In the genomic region with DNA sequence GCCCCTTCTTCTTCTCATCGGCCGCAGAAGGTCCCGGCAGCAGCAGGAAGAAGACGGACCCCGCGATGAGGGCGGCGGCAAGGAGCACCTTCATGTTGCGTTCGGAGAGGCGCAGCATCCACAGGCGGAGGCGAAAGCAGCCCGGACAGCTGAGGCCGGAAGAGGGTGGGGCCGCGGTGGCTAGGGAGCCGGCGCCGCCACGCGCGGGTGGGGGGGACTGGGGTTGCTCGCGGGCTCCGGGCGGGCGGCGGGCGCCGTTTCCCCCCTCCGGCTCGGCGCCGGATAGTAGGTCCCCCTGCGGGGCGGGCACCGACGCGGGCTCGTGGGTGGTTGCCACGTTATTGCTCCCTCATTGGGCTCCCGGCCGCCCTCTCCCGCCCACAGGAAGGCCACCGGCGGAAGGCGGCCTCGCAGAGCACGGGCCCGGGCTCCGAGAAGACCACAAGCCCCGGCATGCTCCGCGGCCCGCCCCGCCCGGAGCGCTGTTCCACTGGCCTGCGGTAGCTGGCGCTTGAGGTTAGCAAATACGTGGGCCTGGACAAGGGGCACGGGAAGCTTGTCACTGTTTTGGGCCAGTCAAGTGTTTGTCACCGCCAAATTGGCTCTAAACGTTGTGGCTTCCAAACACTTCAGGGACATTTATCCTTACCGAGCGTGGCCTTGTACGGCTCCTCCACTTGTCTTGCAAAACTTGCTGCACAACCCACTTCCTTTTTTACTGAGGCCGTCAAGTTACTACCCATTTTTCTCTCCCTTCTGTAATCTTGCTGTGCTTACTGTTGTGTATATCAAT, we compare ENCODE assay signal across 1 cellular context.
TF ChIP-seq lines count a peak whose summit lies in the region.

Gene PPIB, minus strand, starts transcription at position 154 of the 793 bp plus-strand sequence. Its CDS starts 36 bp downstream, at position 118.

TF ChIP-seq in WTC11, 78 proteins besides CTCF, POLR2A, EP300 and RAD21 (continued from another document):
- TF ChIP-seq, protein P1, sequence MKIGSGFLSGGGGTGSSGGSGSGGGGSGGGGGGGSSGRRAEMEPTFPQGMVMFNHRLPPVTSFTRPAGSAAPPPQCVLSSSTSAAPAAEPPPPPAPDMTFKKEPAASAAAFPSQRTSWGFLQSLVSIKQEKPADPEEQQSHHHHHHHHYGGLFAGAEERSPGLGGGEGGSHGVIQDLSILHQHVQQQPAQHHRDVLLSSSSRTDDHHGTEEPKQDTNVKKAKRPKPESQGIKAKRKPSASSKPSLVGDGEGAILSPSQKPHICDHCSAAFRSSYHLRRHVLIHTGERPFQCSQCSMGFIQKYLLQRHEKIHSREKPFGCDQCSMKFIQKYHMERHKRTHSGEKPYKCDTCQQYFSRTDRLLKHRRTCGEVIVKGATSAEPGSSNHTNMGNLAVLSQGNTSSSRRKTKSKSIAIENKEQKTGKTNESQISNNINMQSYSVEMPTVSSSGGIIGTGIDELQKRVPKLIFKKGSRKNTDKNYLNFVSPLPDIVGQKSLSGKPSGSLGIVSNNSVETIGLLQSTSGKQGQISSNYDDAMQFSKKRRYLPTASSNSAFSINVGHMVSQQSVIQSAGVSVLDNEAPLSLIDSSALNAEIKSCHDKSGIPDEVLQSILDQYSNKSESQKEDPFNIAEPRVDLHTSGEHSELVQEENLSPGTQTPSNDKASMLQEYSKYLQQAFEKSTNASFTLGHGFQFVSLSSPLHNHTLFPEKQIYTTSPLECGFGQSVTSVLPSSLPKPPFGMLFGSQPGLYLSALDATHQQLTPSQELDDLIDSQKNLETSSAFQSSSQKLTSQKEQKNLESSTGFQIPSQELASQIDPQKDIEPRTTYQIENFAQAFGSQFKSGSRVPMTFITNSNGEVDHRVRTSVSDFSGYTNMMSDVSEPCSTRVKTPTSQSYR (CRISPR knock-in tag; IDR thresholded peaks at IDR 0.05): no peak
- TF ChIP-seq E2F5 (CRISPR knock-in tag; IDR thresholded peaks at IDR 0.05) (peak; percentile 88), ZNF423 (CRISPR knock-in tag; IDR thresholded peaks at IDR 0.05) (no peak), MXD4 (CRISPR knock-in tag; IDR thresholded peaks at IDR 0.05; ENCODE audit: borderline replicate concordance) (no peak), ZNF532 (CRISPR knock-in tag; IDR thresholded peaks at IDR 0.05; ENCODE audit: borderline replicate concordance) (no peak), EMX1 (CRISPR knock-in tag; IDR thresholded peaks at IDR 0.05) (no peak), ZBTB43 (CRISPR knock-in tag; IDR thresholded peaks at IDR 0.05) (no peak), ZNF317 (CRISPR knock-in tag; IDR thresholded peaks at IDR 0.05; ENCODE audit: borderline replicate concordance, low read depth) (no peak), SP1 (CRISPR knock-in tag; conservative IDR thresholded peaks at IDR 0.05) (peak; percentile 91), NFATC4 (CRISPR knock-in tag; IDR thresholded peaks at IDR 0.05) (no peak), USF1 (CRISPR knock-in tag; IDR thresholded peaks at IDR 0.05) (no peak), TP53 (CRISPR knock-in tag; IDR thresholded peaks at IDR 0.05) (no peak), ZNF263 (CRISPR knock-in tag; IDR thresholded peaks at IDR 0.05; ENCODE audit: low read depth) (no peak), NR3C1 (CRISPR knock-in tag; conservative IDR thresholded peaks at IDR 0.05; ENCODE audit: low read depth) (no peak), RORB (CRISPR knock-in tag; IDR thresholded peaks at IDR 0.05) (no peak), KAT7 (CRISPR knock-in tag; IDR thresholded peaks at IDR 0.05; ENCODE audit: borderline replicate concordance) (no peak), RELA (CRISPR knock-in tag; IDR thresholded peaks at IDR 0.05; ENCODE audit: borderline replicate concordance) (no peak), ATF1 (CRISPR knock-in tag; IDR thresholded peaks at IDR 0.05) (no peak), TEAD1 (CRISPR knock-in tag; IDR thresholded peaks at IDR 0.05) (no peak; the same call in 1 of the 2 replicates), PREB (CRISPR knock-in tag; IDR thresholded peaks at IDR 0.05; ENCODE audit: borderline replicate concordance) (no peak), PRRX2 (CRISPR knock-in tag; IDR thresholded peaks at IDR 0.05) (no peak), CREM (CRISPR knock-in tag; IDR thresholded peaks at IDR 0.05) (0 out of 2 replicates have a peak, but pooled peaks have one; percentile 50), NR1H2 (CRISPR knock-in tag; IDR thresholded peaks at IDR 0.05) (no peak), CREB1 (CRISPR knock-in tag; IDR thresholded peaks at IDR 0.05) (no peak), TCF7 (CRISPR knock-in tag; IDR thresholded peaks at IDR 0.05; ENCODE audit: low read depth) (no peak), JAZF1 (CRISPR knock-in tag; IDR thresholded peaks at IDR 0.05) (no peak), ZNF512 (CRISPR knock-in tag; IDR thresholded peaks at IDR 0.05; ENCODE audit: borderline replicate concordance) (no peak)
- TF ChIP-seq, protein P2, sequence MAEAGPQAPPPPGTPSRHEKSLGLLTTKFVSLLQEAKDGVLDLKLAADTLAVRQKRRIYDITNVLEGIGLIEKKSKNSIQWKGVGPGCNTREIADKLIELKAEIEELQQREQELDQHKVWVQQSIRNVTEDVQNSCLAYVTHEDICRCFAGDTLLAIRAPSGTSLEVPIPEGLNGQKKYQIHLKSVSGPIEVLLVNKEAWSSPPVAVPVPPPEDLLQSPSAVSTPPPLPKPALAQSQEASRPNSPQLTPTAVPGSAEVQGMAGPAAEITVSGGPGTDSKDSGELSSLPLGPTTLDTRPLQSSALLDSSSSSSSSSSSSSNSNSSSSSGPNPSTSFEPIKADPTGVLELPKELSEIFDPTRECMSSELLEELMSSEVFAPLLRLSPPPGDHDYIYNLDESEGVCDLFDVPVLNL (CRISPR knock-in tag; IDR thresholded peaks at IDR 0.05; ENCODE audit: borderline replicate concordance, low read depth): no peak
- TF ChIP-seq, protein P3, sequence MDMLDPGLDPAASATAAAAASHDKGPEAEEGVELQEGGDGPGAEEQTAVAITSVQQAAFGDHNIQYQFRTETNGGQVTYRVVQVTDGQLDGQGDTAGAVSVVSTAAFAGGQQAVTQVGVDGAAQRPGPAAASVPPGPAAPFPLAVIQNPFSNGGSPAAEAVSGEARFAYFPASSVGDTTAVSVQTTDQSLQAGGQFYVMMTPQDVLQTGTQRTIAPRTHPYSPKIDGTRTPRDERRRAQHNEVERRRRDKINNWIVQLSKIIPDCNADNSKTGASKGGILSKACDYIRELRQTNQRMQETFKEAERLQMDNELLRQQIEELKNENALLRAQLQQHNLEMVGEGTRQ (CRISPR knock-in tag; IDR thresholded peaks at IDR 0.05): peak; percentile 52
- TF ChIP-seq, protein P4, sequence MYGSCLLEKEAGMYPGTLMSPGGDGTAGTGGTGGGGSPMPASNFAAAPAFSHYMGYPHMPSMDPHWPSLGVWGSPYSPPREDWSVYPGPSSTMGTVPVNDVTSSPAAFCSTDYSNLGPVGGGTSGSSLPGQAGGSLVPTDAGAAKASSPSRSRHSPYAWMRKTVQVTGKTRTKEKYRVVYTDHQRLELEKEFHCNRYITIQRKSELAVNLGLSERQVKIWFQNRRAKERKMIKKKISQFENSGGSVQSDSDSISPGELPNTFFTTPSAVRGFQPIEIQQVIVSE (CRISPR knock-in tag; IDR thresholded peaks at IDR 0.05; ENCODE audit: borderline replicate concordance): no peak
- TF ChIP-seq, protein P5, sequence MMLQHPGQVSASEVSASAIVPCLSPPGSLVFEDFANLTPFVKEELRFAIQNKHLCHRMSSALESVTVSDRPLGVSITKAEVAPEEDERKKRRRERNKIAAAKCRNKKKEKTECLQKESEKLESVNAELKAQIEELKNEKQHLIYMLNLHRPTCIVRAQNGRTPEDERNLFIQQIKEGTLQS (CRISPR knock-in tag; conservative IDR thresholded peaks at IDR 0.05): no peak
- TF ChIP-seq, protein P6, sequence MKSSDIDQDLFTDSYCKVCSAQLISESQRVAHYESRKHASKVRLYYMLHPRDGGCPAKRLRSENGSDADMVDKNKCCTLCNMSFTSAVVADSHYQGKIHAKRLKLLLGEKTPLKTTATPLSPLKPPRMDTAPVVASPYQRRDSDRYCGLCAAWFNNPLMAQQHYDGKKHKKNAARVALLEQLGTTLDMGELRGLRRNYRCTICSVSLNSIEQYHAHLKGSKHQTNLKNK (CRISPR knock-in tag; IDR thresholded peaks at IDR 0.05): no peak
- TF ChIP-seq, protein P7, sequence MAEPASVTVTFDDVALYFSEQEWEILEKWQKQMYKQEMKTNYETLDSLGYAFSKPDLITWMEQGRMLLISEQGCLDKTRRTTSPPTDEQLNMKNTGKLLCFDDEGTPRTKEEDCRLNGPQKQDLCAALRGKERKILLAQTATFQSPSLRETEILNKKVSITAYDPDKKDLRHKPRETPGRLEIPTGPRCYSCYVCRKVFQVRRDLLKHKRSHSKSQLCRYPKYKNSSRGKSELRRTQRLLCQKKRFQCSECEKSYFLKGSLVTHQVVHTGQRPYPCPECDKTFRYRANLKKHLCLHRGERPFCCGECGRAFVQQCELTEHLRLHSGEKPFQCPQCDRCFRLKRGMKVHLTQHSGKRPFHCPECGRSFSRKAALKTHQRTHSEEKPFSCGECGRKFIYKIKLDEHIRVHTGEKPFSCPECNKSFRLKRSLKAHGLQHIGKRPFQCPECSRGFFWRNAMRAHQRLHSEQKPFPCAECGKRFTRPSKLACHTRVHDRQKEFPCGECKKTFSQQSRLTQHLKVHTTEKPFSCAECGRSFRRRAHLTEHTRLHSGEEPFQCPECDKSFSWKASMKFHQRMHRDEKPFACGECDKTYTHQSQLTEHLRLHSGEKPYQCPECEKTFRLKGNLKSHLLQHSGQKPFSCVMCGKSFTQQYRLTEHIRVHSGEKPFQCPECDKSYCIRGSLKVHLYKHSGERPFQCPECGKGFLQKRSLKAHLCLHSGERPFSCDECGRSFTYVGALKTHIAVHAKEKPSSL (CRISPR knock-in tag; conservative IDR thresholded peaks at IDR 0.05): no peak
